10 cellular contexts compared by ENCODE assay signal in genomic region chr10:80197972-80198591, GRCh38. TPM values are rescaled to one million over a fixed set of nuclear protein-coding genes. Genes with fewer than 3 reads are reported as not detected.
DNase-seq lines count a peak whose midpoint lies in the region; ATAC-seq and TF ChIP-seq lines count a peak whose summit lies in the region.
"Had no signal": no experiment of that assay in that cellular context is flagged by ENCODE, and none has a peak within 500 bp of the region (broad histone marks: within the 10 kb centered on the region; RNA-seq: fewer than 3 reads in every experiment).

No MANE protein-coding gene starts in this region.

- H4K91ac ChIP-seq in trophoblast cell (ENCODE audit: low read depth, low read length) = no peak overlapping the region

- DNase-seq in CD8-positive, alpha-beta T cell = no peak
- DNase-seq in PC-3 = no peak
- no peak for DNase-seq in epithelial cell of prostate (ENCODE audit: low read depth, low spot score)
- no peak for DNase-seq in trophoblast cell
- DNase-seq in HUDEP-2 (lab: John Stamatoyannopoulos, UW; ENCODE audit: unreplicated experiment in 76 of 76) = no peak
- no peak for DNase-seq in DMS153 (lab: John Stamatoyannopoulos, UW)
- DNase-seq: NCI-H2029, testis had no signal

- WGBS in trophoblast cell (ENCODE audit: extremely low coverage, insufficient coverage, insufficient read length) = no CpG with 5 or more reads among the region's 9 CpGs

- H3K4ac ChIP-seq in trophoblast cell (ENCODE audit: low read depth, low read length) = peak overlapping the region; percentile 85

- no peaks in the 10 kb centered on the region for H3K27me3 ChIP-seq in CD8-positive, alpha-beta T cell (ENCODE audit: insufficient read depth, low read length)
- H3K27me3 ChIP-seq in PC-3 (ENCODE audit: low read length) = no peaks in the 10 kb centered on the region
- no peaks in the 10 kb centered on the region for H3K27me3 ChIP-seq in trophoblast cell (ENCODE audit: insufficient read depth, low read length)
- H3K27me3 ChIP-seq: testis had no signal

- H3K79me1 ChIP-seq in trophoblast cell (ENCODE audit: low read length) = no peaks in the 10 kb centered on the region

- BruUV-seq in PC-3 (replicated peaks; lab: Mats Ljungman, UMichigan) = no TSS peak

- H3K36me3 ChIP-seq in CD8-positive, alpha-beta T cell (ENCODE audit: insufficient read depth, low read length) = no peaks in the 10 kb centered on the region
- peaks cover 42% of the 10 kb centered on the region for H3K36me3 ChIP-seq in PC-3 (ENCODE audit: low read depth, low read length)
- peaks cover 2 to 9% of the 10 kb centered on the region in 2 experiments for H3K36me3 ChIP-seq in trophoblast cell (ENCODE audit: control insufficient read depth in 1 of 2, insufficient read depth in 2 of 2, low read length in 2 of 2)

- H3K36me3 Mint-ChIP-seq in CD8-positive, alpha-beta T cell = peaks cover 36% of the 10 kb centered on the region

- no peak overlapping the region for H2BK12ac ChIP-seq in trophoblast cell (ENCODE audit: low read length)

- H3K79me2 ChIP-seq in PC-3 (ENCODE audit: low read length) (peaks cover 100% of the 10 kb centered on the region), trophoblast cell (ENCODE audit: control insufficient read depth, insufficient read depth, low read length, poor library complexity) (peaks cover 25% of the 10 kb centered on the region)

- H3K4me3 ChIP-seq in CD8-positive, alpha-beta T cell (ENCODE audit: low read depth, low read length) = peak overlapping the region; percentile 18
- no peak overlapping the region for H3K4me3 ChIP-seq in PC-3 (ENCODE audit: low read length)
- no peak overlapping the region for H3K4me3 ChIP-seq in trophoblast cell (ENCODE audit: low read depth, low read length)
- H3K4me3 ChIP-seq: testis had no signal

- no peaks in the 10 kb centered on the region for H3K9me3 Mint-ChIP-seq in CD8-positive, alpha-beta T cell

- H3K9me2 ChIP-seq in PC-3 (replicated peaks; ENCODE audit: low read length) = no peaks in the 10 kb centered on the region

- no peak overlapping the region for H2BK120ac ChIP-seq in trophoblast cell (ENCODE audit: insufficient read depth, low read length, poor library complexity)

- H3K4me2 ChIP-seq in PC-3 (ENCODE audit: low read length) = no peak overlapping the region
- H3K4me2 ChIP-seq in trophoblast cell (ENCODE audit: low read length) = no peak overlapping the region

- H3K9ac ChIP-seq in PC-3 (ENCODE audit: low read length) (no peak overlapping the region), trophoblast cell (ENCODE audit: low read length) (no peak overlapping the region)

- H3F3A ChIP-seq in PC-3 (ENCODE audit: low read length, unreplicated experiment) = peaks cover 11% of the 10 kb centered on the region

- no peak for ATAC-seq in CD8-positive, alpha-beta T cell
- ATAC-seq in PC-3 (no peak), GM18909 (IDR thresholded peaks at IDR 0.05; ENCODE audit: poor library complexity, unreplicated experiment) (no peak), SK-N-SH treated with all-trans-retinoic acid at 6 μM for 48 hours (no peak)

- H3K9me3 ChIP-seq in CD8-positive, alpha-beta T cell (ENCODE audit: low read length) = no peaks in the 10 kb centered on the region
- no peaks in the 10 kb centered on the region for H3K9me3 ChIP-seq in PC-3 (ENCODE audit: low read length)
- peaks cover 3% of the 10 kb centered on the region for H3K9me3 ChIP-seq in trophoblast cell (ENCODE audit: insufficient read depth, low read depth, low read length)
- H3K9me3 ChIP-seq: testis had no signal

- TF ChIP-seq CTCF in CD8-positive, alpha-beta T cell (IDR thresholded peaks at IDR 0.05) = no peak
- no peak for TF ChIP-seq CTCF in PC-3 (conservative IDR thresholded peaks at IDR 0.05; ENCODE audit: low read depth, low read length)

- CTCF ChIA-PET in CD8-positive, alpha-beta T cell (lab: Charles Lee) = interaction anchor here (1.0 kb wide), 1 partner anchor 53 kb away, joined by 3 read pairs; no protein-coding TSS in a partner anchor
- CTCF ChIA-PET in PC-3 (lab: Charles Lee) = no interaction called here

- H3K4me3 Mint-ChIP-seq in CD8-positive, alpha-beta T cell = peak overlapping the region; percentile 67

- intact Hi-C loops in CD8-positive, alpha-beta T cell (cut with DNase I, micrococcal nuclease) = no loop called here
- intact Hi-C loops in PC-3 (cut with micrococcal nuclease) = loop anchor here (10.0 kb wide), 1 partner anchor 1743 kb away; no protein-coding TSS in a partner anchor

- H2BK5ac ChIP-seq in trophoblast cell (ENCODE audit: low read depth, low read length, poor library complexity) = no peak overlapping the region

- H3K14ac ChIP-seq in trophoblast cell (ENCODE audit: low read length) = peak overlapping the region; percentile 14

- H4K8ac ChIP-seq in trophoblast cell (ENCODE audit: low read depth, low read length) = no peak overlapping the region

- no peaks in the 10 kb centered on the region for H3K27me3 Mint-ChIP-seq in CD8-positive, alpha-beta T cell (ENCODE audit: low read depth)

- H3K27ac Mint-ChIP-seq in CD8-positive, alpha-beta T cell = peak overlapping the region; percentile 87

- H2AFZ ChIP-seq in PC-3 (ENCODE audit: low read length) = no peak overlapping the region
- H2AFZ ChIP-seq in trophoblast cell (ENCODE audit: insufficient read depth, low read length, poor library complexity) = no peak overlapping the region

- H2AK5ac ChIP-seq in trophoblast cell (ENCODE audit: low read length) = no peak overlapping the region

- no peak overlapping the region for H3K18ac ChIP-seq in trophoblast cell (ENCODE audit: low read length)

- peaks cover 85% of the 10 kb centered on the region for H3K4me1 ChIP-seq in CD8-positive, alpha-beta T cell (ENCODE audit: insufficient read depth, low read length)
- H3K4me1 ChIP-seq in PC-3 (ENCODE audit: insufficient read depth, low read length) (peaks cover 79% of the 10 kb centered on the region), trophoblast cell (ENCODE audit: control insufficient read depth in 1 of 2, insufficient read depth in 2 of 2, low read length in 2 of 2) (peaks cover 6 to 25% of the 10 kb centered on the region in 2 experiments)

- H4K12ac ChIP-seq in trophoblast cell (ENCODE audit: low read depth, low read length) = no peak overlapping the region

- peaks cover 90% of the 10 kb centered on the region for H3K4me1 Mint-ChIP-seq in CD8-positive, alpha-beta T cell (ENCODE audit: low read depth)

- peaks cover 82% of the 10 kb centered on the region for H4K20me1 ChIP-seq in PC-3 (ENCODE audit: low read length)

- POLR2A ChIA-PET in CD8-positive, alpha-beta T cell (lab: Charles Lee) = interaction anchor here (2.5 kb wide), 1 partner anchor 10 kb away, joined by 16 read pairs; no protein-coding TSS in a partner anchor
- POLR2A ChIA-PET in PC-3 (lab: Charles Lee; ENCODE audit: unreplicated experiment) = interaction anchor here (0.6 kb wide), 1 partner anchor 8 kb away, joined by 6 read pairs; no protein-coding TSS in a partner anchor

- no peak overlapping the region for H3K23ac ChIP-seq in trophoblast cell (ENCODE audit: low read length)

- H3K27ac ChIP-seq in CD8-positive, alpha-beta T cell (ENCODE audit: low read depth, low read length) = no peak overlapping the region
- H3K27ac ChIP-seq in PC-3 (ENCODE audit: low read length) = peak overlapping the region; percentile 74
- peak overlapping the region; percentile 98 for H3K27ac ChIP-seq in epithelial cell of prostate
- no peak overlapping the region for H3K27ac ChIP-seq in trophoblast cell (ENCODE audit: low read depth, low read length)
- H3K27ac ChIP-seq: testis had no signal

TF ChIP-seq in SK-N-SH treated with all-trans-retinoic acid at 6 μM for 48 hours, 23 proteins besides CTCF, POLR2A, EP300 and RAD21 (continues in another document):
- TF ChIP-seq ZNF565 (CRISPR knock-in tag; conservative IDR thresholded peaks at IDR 0.05; ENCODE audit: low read depth) (no peak), ZC3H10 (CRISPR knock-in tag; IDR thresholded peaks at IDR 0.05) (no peak), TOX (CRISPR knock-in tag; IDR thresholded peaks at IDR 0.05; ENCODE audit: borderline replicate concordance) (no peak), ZNF70 (CRISPR knock-in tag; IDR thresholded peaks at IDR 0.05) (no peak), TSHZ2 (CRISPR knock-in tag; IDR thresholded peaks at IDR 0.05) (no peak)
- TF ChIP-seq, protein P1, sequence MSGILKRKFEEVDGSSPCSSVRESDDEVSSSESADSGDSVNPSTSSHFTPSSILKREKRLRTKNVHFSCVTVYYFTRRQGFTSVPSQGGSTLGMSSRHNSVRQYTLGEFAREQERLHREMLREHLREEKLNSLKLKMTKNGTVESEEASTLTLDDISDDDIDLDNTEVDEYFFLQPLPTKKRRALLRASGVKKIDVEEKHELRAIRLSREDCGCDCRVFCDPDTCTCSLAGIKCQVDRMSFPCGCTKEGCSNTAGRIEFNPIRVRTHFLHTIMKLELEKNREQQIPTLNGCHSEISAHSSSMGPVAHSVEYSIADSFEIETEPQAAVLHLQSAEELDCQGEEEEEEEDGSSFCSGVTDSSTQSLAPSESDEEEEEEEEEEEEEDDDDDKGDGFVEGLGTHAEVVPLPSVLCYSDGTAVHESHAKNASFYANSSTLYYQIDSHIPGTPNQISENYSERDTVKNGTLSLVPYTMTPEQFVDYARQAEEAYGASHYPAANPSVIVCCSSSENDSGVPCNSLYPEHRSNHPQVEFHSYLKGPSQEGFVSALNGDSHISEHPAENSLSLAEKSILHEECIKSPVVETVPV (CRISPR knock-in tag; IDR thresholded peaks at IDR 0.05) = no peak

RNA-seq across cellular contexts. Expression of gene ANXA11, which starts 7.3 kb away (rescaled TPM):
- total RNA-seq in CD8-positive, alpha-beta T cell = 100 to 1,000 TPM; 136 to 141 TPM
- 434 and 520 TPM in 2 replicates for total RNA-seq in PC-3 (2014; rRNA removed)
- 460 and 504 TPM in 2 replicates for polyA plus RNA-seq in trophoblast cell (2013)

Comparison
In these comparisons a context has a peak if more than half of its experiments do, and no peak if none do; other contexts are left out.
1. H3K27ac ChIP-seq: peak in PC-3 (single experiment) and epithelial cell of prostate (single experiment); none in CD8-positive, alpha-beta T cell (single experiment) and trophoblast cell (single experiment).